In the genomic region with DNA sequence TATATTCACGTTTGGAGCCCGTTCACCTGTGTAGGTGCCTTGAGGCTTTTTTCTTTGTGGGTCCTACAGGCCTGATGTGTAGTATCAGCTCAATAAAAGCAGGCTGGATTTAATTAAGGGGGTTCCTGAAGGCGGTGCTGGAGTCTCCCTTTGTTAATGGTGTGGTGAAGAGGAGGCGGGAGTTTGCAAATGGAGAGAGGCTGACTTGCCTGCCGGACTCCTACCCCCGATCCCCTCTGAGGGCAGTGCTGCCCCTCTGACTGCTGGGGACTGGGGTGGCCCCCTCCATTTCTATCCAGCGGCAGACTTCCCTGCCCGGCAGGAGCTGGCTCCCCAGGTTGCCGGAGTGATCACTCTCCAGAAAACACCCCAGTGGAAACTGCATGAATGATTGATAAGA, we compare ENCODE assay signal across 12 cellular contexts. TPM values are rescaled to one million over a fixed set of nuclear protein-coding genes. Genes with fewer than 3 reads are reported as not detected.
DNase-seq lines count a peak whose midpoint lies in the region; ATAC-seq and TF ChIP-seq lines count a peak whose summit lies in the region.
"Had no signal": no experiment of that assay in that cellular context is flagged by ENCODE, and none has a peak within 500 bp of the region (broad histone marks: within the 10 kb centered on the region; RNA-seq: fewer than 3 reads in every experiment).

No MANE protein-coding gene starts in this region.

- H3K36me3 ChIP-seq in HEK293 (ENCODE audit: control insufficient read depth in 2 of 2, insufficient read depth in 1 of 2, low read length in 2 of 2): peaks cover 0 to 3% of the 10 kb centered on the region in 2 experiments; a peak in 1 of 3 replicates
- peaks cover 37% of the 10 kb centered on the region for H3K36me3 ChIP-seq in adipocyte (ENCODE audit: control insufficient read depth, insufficient read depth, low read length, severe bottlenecking)

- H3K4me3 ChIP-seq in HEK293 (ENCODE audit: low read depth, low read length) (no peak overlapping the region), adipocyte (ENCODE audit: low read length) (no peak overlapping the region), skin epidermis (no peak overlapping the region)

- POLR2A ChIA-PET in HEK293 (lab: Yijun Ruan, JAX): interaction anchor here (1.0 kb wide), 1 partner anchor 38 kb away, joined by 3 read pairs; no protein-coding TSS in a partner anchor

- H3K9me3 Mint-ChIP-seq in immature natural killer cell: no peaks in the 10 kb centered on the region

- H3K27me3 Mint-ChIP-seq in immature natural killer cell (ENCODE audit: low read depth in 3 of 3): peaks cover 1 to 6% (median 3%) of the 10 kb centered on the region in 3 donors

- peak overlapping the region; percentile 37 for H3K9ac ChIP-seq in adipocyte (ENCODE audit: low read length)

- ATAC-seq in GM21447 (IDR thresholded peaks at IDR 0.05; ENCODE audit: unreplicated experiment) (no peak), HG03354 (IDR thresholded peaks at IDR 0.05; ENCODE audit: poor library complexity, severe bottlenecking, unreplicated experiment) (no peak)

- no peaks in the 10 kb centered on the region for H3K9me3 ChIP-seq in HEK293 (ENCODE audit: control insufficient read depth, insufficient read depth, low read depth, low read length)
- H3K9me3 ChIP-seq in adipocyte (ENCODE audit: control insufficient read depth, low read length): no peaks in the 10 kb centered on the region

- H3K4me1 ChIP-seq in HEK293 (ENCODE audit: control insufficient read depth, insufficient read depth, low read length) (peaks cover 3% of the 10 kb centered on the region; the same call in 1 of the 2 replicates), adipocyte (ENCODE audit: control insufficient read depth, insufficient read depth, low read length) (peaks cover 57% of the 10 kb centered on the region)

- H3K4me1 Mint-ChIP-seq in immature natural killer cell: peaks cover 75 to 76% of the 10 kb centered on the region in 2 donors

- CTCF ChIA-PET in HEK293 (lab: Yijun Ruan, JAX): interaction anchor here (0.7 to 1.7 kb wide), 4 partner anchors 11 to 835 kb away, joined by 3 to 7 read pairs (median 4); no protein-coding TSS in a partner anchor

- H3K27me3 ChIP-seq in adipocyte (replicated peaks; ENCODE audit: control insufficient read depth, insufficient read depth, low read length): no peaks in the 10 kb centered on the region

- peak overlapping the region in 2 of 5 donors; percentile 17 to 70 for H3K4me3 Mint-ChIP-seq in immature natural killer cell

- H3K27ac ChIP-seq in HEK293 (ENCODE audit: extremely low read depth, low read depth, low read length): no peak overlapping the region
- H3K27ac ChIP-seq in skin epidermis: peak overlapping the region in 12 of 21 experiments; percentile 10 to 70 (median 48)

- peak overlapping the region in 5 of 6 donors; percentile 25 to 87 (median 67) for H3K27ac Mint-ChIP-seq in immature natural killer cell

- no peak for TF ChIP-seq CTCF in HEK293 (tag by site-specific recombination; IDR thresholded peaks at IDR 0.05)

- H3K36me3 Mint-ChIP-seq in immature natural killer cell: no peaks in the 10 kb centered on the region

- DNase-seq in adipocyte (ENCODE audit: low read depth) (no peak), immature natural killer cell (no peak), SIG-M5 (lab: John Stamatoyannopoulos, UW) (no peak), epidermal melanocyte (ENCODE audit: insufficient read length, low spot score) (no peak)
- DNase-seq: activated CD4-positive, alpha-beta T cell treated with anti-CD3 and anti-CD28 coated beads for 48 hours; activated naive CD4-positive, alpha-beta T cell treated with anti-CD3 and anti-CD28 coated beads, Interleukin-2, amount 50 U/mL, for 16 hours; effector CD8-positive, alpha-beta T cell; KG1 had no signal

TF ChIP-seq in HEK293, 187 proteins besides CTCF, POLR2A, EP300 and RAD21 (continues in another document):
- TF ChIP-seq ZNF664 (tag by site-specific recombination; IDR thresholded peaks at IDR 0.05) (peak; percentile 94), ZNF341 (tag by site-specific recombination; IDR thresholded peaks at IDR 0.05; ENCODE audit: low read depth) (no peak), ZNF792 (tag by site-specific recombination; IDR thresholded peaks at IDR 0.05) (no peak), KLF7 (tag by site-specific recombination; IDR thresholded peaks at IDR 0.05; ENCODE audit: borderline replicate concordance) (no peak), ZIC2 (tag by site-specific recombination; IDR thresholded peaks at IDR 0.05) (peak; percentile 32; the same call in 1 of the 2 replicates), ZNF184 (tag by site-specific recombination; IDR thresholded peaks at IDR 0.05) (no peak), ZNF138 (tag by site-specific recombination; IDR thresholded peaks at IDR 0.05; ENCODE audit: borderline replicate concordance) (no peak), ZFP3 (tag by site-specific recombination; IDR thresholded peaks at IDR 0.05; ENCODE audit: low read depth) (peak; percentile 46; the same call in 1 of the 2 replicates), WT1 (tag by site-specific recombination; IDR thresholded peaks at IDR 0.05) (no peak), SETDB1 (IDR thresholded peaks at IDR 0.05; ENCODE audit: insufficient read length, low read length) (no peak), FEZF1 (tag by site-specific recombination; IDR thresholded peaks at IDR 0.05) (no peak), GLI2 (tag by site-specific recombination; IDR thresholded peaks at IDR 0.05; ENCODE audit: borderline replicate concordance, low read depth) (no peak), ZBTB20 (tag by site-specific recombination; IDR thresholded peaks at IDR 0.05) (no peak), GLIS1 (tag by site-specific recombination; IDR thresholded peaks at IDR 0.05) (no peak), ZNF112 (tag by site-specific recombination; IDR thresholded peaks at IDR 0.05) (no peak)
- TF ChIP-seq, protein P1, sequence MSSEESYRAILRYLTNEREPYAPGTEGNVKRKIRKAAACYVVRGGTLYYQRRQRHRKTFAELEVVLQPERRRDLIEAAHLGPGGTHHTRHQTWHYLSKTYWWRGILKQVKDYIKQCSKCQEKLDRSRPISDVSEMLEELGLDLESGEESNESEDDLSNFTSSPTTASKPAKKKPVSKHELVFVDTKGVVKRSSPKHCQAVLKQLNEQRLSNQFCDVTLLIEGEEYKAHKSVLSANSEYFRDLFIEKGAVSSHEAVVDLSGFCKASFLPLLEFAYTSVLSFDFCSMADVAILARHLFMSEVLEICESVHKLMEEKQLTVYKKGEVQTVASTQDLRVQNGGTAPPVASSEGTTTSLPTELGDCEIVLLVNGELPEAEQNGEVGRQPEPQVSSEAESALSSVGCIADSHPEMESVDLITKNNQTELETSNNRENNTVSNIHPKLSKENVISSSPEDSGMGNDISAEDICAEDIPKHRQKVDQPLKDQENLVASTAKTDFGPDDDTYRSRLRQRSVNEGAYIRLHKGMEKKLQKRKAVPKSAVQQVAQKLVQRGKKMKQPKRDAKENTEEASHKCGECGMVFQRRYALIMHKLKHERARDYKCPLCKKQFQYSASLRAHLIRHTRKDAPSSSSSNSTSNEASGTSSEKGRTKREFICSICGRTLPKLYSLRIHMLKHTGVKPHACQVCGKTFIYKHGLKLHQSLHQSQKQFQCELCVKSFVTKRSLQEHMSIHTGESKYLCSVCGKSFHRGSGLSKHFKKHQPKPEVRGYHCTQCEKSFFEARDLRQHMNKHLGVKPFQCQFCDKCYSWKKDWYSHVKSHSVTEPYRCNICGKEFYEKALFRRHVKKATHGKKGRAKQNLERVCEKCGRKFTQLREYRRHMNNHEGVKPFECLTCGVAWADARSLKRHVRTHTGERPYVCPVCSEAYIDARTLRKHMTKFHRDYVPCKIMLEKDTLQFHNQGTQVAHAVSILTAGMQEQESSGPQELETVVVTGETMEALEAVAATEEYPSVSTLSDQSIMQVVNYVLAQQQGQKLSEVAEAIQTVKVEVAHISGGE (tag by site-specific recombination; conservative IDR thresholded peaks at IDR 0.05; ENCODE audit: low read depth): no peak
- TF ChIP-seq, protein P2, sequence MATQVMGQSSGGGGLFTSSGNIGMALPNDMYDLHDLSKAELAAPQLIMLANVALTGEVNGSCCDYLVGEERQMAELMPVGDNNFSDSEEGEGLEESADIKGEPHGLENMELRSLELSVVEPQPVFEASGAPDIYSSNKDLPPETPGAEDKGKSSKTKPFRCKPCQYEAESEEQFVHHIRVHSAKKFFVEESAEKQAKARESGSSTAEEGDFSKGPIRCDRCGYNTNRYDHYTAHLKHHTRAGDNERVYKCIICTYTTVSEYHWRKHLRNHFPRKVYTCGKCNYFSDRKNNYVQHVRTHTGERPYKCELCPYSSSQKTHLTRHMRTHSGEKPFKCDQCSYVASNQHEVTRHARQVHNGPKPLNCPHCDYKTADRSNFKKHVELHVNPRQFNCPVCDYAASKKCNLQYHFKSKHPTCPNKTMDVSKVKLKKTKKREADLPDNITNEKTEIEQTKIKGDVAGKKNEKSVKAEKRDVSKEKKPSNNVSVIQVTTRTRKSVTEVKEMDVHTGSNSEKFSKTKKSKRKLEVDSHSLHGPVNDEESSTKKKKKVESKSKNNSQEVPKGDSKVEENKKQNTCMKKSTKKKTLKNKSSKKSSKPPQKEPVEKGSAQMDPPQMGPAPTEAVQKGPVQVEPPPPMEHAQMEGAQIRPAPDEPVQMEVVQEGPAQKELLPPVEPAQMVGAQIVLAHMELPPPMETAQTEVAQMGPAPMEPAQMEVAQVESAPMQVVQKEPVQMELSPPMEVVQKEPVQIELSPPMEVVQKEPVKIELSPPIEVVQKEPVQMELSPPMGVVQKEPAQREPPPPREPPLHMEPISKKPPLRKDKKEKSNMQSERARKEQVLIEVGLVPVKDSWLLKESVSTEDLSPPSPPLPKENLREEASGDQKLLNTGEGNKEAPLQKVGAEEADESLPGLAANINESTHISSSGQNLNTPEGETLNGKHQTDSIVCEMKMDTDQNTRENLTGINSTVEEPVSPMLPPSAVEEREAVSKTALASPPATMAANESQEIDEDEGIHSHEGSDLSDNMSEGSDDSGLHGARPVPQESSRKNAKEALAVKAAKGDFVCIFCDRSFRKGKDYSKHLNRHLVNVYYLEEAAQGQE (tag by site-specific recombination; IDR thresholded peaks at IDR 0.05): no peak
- TF ChIP-seq, protein P3, sequence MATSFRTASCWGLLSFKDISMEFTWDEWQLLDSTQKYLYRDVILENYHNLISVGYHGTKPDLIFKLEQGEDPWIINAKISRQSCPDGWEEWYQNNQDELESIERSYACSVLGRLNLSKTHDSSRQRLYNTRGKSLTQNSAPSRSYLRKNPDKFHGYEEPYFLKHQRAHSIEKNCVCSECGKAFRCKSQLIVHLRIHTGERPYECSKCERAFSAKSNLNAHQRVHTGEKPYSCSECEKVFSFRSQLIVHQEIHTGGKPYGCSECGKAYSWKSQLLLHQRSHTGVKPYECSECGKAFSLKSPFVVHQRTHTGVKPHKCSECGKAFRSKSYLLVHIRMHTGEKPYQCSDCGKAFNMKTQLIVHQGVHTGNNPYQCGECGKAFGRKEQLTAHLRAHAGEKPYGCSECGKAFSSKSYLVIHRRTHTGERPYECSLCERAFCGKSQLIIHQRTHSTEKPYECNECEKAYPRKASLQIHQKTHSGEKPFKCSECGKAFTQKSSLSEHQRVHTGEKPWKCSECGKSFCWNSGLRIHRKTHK (tag by site-specific recombination; IDR thresholded peaks at IDR 0.05): no peak

RNA-seq across cellular contexts. Expression of a gene that starts 45.1 kb away (rescaled TPM):
- 1 to 10 TPM; 1.2 to 9.5 (median 1.8) TPM for polyA plus RNA-seq in immature natural killer cell
